Comparison of ENCODE assay signal across 38 cellular contexts in genomic region chr21:21690068-21690665, GRCh38.
"Had no signal": no experiment of that assay in that cellular context is flagged by ENCODE, and none has a peak within 500 bp of the region (broad histone marks: within the 10 kb centered on the region; RNA-seq: fewer than 3 reads in every experiment).

No MANE protein-coding gene starts in this region.

- H3K4me3 ChIP-seq: adrenal gland, body of pancreas, breast epithelium, Peyer's patch, SJSA1 had no signal

- FAIRE-seq: astrocyte had no signal

- DNase-seq: activated B cell treated with CpG ODN at 0.5 μM for 24 hours; activated CD4-positive, alpha-beta memory T cell treated with anti-CD3 and anti-CD28 coated beads for 36 hours; activated CD4-positive, alpha-beta T cell treated with anti-CD3 and anti-CD28 coated beads for 4 hours; activated CD4-positive, alpha-beta T cell treated with anti-CD3 and anti-CD28 coated beads, Interleukin-2, amount 50 U/mL, for 1 hour; activated CD4-positive, CD25-positive, alpha-beta regulatory T cell treated with anti-CD3 and anti-CD28 coated beads, Interleukin-2, amount 50 U/mL, for 72 hours; activated CD8-positive, alpha-beta memory T cell treated with anti-CD3 and anti-CD28 coated beads, Interleukin-2, amount 50 U/mL, for 4 hours; activated effector memory CD4-positive, alpha-beta T cell treated with anti-CD3 and anti-CD28 coated beads, Interleukin-2, amount 50 U/mL, for 16 hours; activated naive CD4-positive, alpha-beta T cell; activated naive CD8-positive, alpha-beta T cell treated with anti-CD3 and anti-CD28 coated beads, Interleukin-2, amount 10 ng/mL, durations not matched to agents 7 days and 5 days; activated T-cell treated with anti-CD3 and anti-CD28 coated beads for 4 hours; activated T-cell treated with anti-CD3 and anti-CD28 coated beads, Interleukin-2, amount 50 U/mL, for 72 hours; adrenal gland; body of pancreas; Kasumi-1; KG1; MM.1S; MV-4-11; NCI-H1092; NCI-H1436 treated with DMSO at 0.1 percent for 48 hours; NCI-H1694 treated with DMSO at 0.1 percent for 48 hours; NCI-H2029; NCI-H345; NCI-H510A; NCI-H526; NCI-H774; NK-92 treated with Interleukin-12 subunit alpha and Interleukin-12 subunit beta, amount 100 ng/mL, for 24 hours; PC-3; Peyer's patch; RPMI8226; SHP77 treated with DMSO at 0.1 percent for 48 hours; SW 1271; T-helper 1 cell; T-helper 2 cell; T-helper 9 cell had no signal

- H3K36me3 ChIP-seq: adrenal gland, breast epithelium, Peyer's patch, SJSA1 had no signal

- H3K27me3 ChIP-seq: adrenal gland, body of pancreas, breast epithelium, Peyer's patch, SJSA1 had no signal

- H3K4me1 ChIP-seq: adrenal gland, body of pancreas, breast epithelium, Peyer's patch, SJSA1 had no signal

- H3K27ac ChIP-seq: adrenal gland, body of pancreas, breast epithelium, Peyer's patch, SJSA1, VCaP had no signal

- H3K9me3 ChIP-seq: adrenal gland, body of pancreas, breast epithelium, Peyer's patch, SJSA1 had no signal
